In the genomic region with DNA sequence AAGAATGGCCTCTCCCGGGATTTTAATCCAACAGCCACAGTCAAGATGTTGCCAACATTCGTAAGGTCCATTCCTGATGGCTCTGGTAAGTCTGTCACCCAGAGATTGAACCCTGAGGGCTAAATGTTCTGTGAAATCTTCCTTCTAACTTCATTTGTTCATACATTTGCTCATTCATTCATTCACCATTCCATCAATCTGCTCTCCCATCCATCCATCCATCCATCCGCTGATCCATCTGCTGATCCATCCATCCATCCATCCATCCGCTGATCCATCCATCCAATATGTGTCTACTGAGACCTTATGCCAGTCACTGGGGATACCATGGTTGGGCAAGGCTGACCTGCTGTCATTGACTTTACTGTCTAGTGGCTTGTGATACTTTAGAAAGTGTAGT, we compare ENCODE assay signal across 20 cellular contexts.
DNase-seq lines count a peak whose midpoint lies in the region; ATAC-seq and TF ChIP-seq lines count a peak whose summit lies in the region.
"Had no signal": no experiment of that assay in that cellular context is flagged by ENCODE, and none has a peak within 500 bp of the region (broad histone marks: within the 10 kb centered on the region; RNA-seq: fewer than 3 reads in every experiment).

No MANE protein-coding gene starts in this region.

- no peak for TF ChIP-seq POLR2A in gastrocnemius medialis (IDR thresholded peaks at IDR 0.05)
- TF ChIP-seq POLR2A in lower leg skin (IDR thresholded peaks at IDR 0.05) = no peak

- no peaks in the 10 kb centered on the region for H3K9me3 Mint-ChIP-seq in activated CD4-positive, alpha-beta T cell treated with anti-CD3 and anti-CD28 coated beads, Interleukin-2, amount 10 ng/mL, durations not matched to agents 24 days and 14 days
- no peaks in the 10 kb centered on the region for H3K9me3 Mint-ChIP-seq in activated naive CD8-positive, alpha-beta T cell (ENCODE audit: low read depth)
- H3K9me3 Mint-ChIP-seq: neural crest cell had no signal

- no peaks in the 10 kb centered on the region for H3K27me3 ChIP-seq in gastrocnemius medialis
- H3K27me3 ChIP-seq: adrenal gland, upper lobe of right lung had no signal

- DNase-seq in activated CD4-positive, alpha-beta T cell treated with anti-CD3 and anti-CD28 coated beads, Interleukin-2, amount 10 ng/mL, durations not matched to agents 24 days and 14 days = no peak
- no peak for DNase-seq in activated CD4-positive, alpha-beta T cell treated with anti-CD3 and anti-CD28 coated beads, Interleukin-2, amount 50 U/mL, for 1 hour
- no peak for DNase-seq in gastrocnemius medialis
- no peak for DNase-seq in lower leg skin (ENCODE audit: low spot score in 2 of 2)
- DNase-seq in MV-4-11 (lab: John Stamatoyannopoulos, UW) = no peak
- DNase-seq: adrenal gland; DMS79; islet precursor cell; Kasumi-1; mesenchymal stem cell; NCI-H748 treated with DMSO at 0.1 percent for 48 hours; stimulated activated CD4-positive, alpha-beta T cell treated with anti-CD3 and anti-CD28 coated beads, Interleukin-12 subunit alpha, Interleukin-12 subunit beta, amount 100 ng/mL, for 4 hours; upper lobe of right lung had no signal

- TF ChIP-seq CTCF in gastrocnemius medialis (IDR thresholded peaks at IDR 0.05 in 4 of 5, conservative IDR thresholded peaks at IDR 0.05 in 1 of 5) = no peak
- TF ChIP-seq CTCF in lower leg skin (IDR thresholded peaks at IDR 0.05) = no peak

- peaks cover 69% of the 10 kb centered on the region for H3K4me1 Mint-ChIP-seq in activated CD4-positive, alpha-beta T cell treated with anti-CD3 and anti-CD28 coated beads, Interleukin-2, amount 10 ng/mL, durations not matched to agents 24 days and 14 days
- H3K4me1 Mint-ChIP-seq in activated naive CD8-positive, alpha-beta T cell (ENCODE audit: low read depth) = peaks cover 78% of the 10 kb centered on the region

- H3K4me3 ChIP-seq in gastrocnemius medialis (no peak overlapping the region), lower leg skin (ENCODE audit: low read depth, poor library complexity, severe bottlenecking) (no peak overlapping the region)
- H3K4me3 ChIP-seq: adrenal gland, HAP-1, upper lobe of right lung had no signal

- intact Hi-C loops in activated CD4-positive, alpha-beta T cell treated with anti-CD3 and anti-CD28 coated beads, Interleukin-2, amount 10 ng/mL, durations not matched to agents 24 days and 14 days (cut with micrococcal nuclease) = loop anchor here (2.0 kb wide), 1 partner anchor 25 kb away; no protein-coding TSS in a partner anchor
- intact Hi-C loops in gastrocnemius medialis (cut with DNase I; ENCODE audit: low total_unique reads) (no loop called here), lower leg skin (cut with DNase I; ENCODE audit: low total_unique reads) (loop anchor here (2.0 kb wide), 1 partner anchor 55 kb away; no protein-coding TSS in a partner anchor)

- H3K27ac ChIP-seq in KOPT-K1 (ENCODE audit: low read depth, low read length, poor library complexity, severe bottlenecking) (peak overlapping the region; percentile 76), gastrocnemius medialis (peak overlapping the region in 3 of 4 donors; percentile 63 to 77 (median 77))
- H3K27ac ChIP-seq: adrenal gland, C4-2B, upper lobe of right lung had no signal

- H3K36me3 ChIP-seq in KOPT-K1 (ENCODE audit: insufficient read depth, low read length) = no peaks in the 10 kb centered on the region; the same call in 1 of the 2 replicates
- H3K36me3 ChIP-seq in gastrocnemius medialis = no peaks in the 10 kb centered on the region

- H3K4me1 ChIP-seq in gastrocnemius medialis = peaks cover 55 to 59% of the 10 kb centered on the region in 2 donors

- in situ Hi-C loops in gastrocnemius medialis (cut with MboI; ENCODE audit: low sequenced_read_pairs in 4 of 4) = no loop called here

- peak overlapping the region; percentile 65 for H3K27ac Mint-ChIP-seq in activated CD4-positive, alpha-beta T cell treated with anti-CD3 and anti-CD28 coated beads, Interleukin-2, amount 10 ng/mL, durations not matched to agents 24 days and 14 days
- peak overlapping the region; percentile 55 for H3K27ac Mint-ChIP-seq in activated naive CD8-positive, alpha-beta T cell

- H3K9me3 ChIP-seq in KOPT-K1 (ENCODE audit: insufficient read depth, low read length, poor library complexity, severe bottlenecking) (no peaks in the 10 kb centered on the region), gastrocnemius medialis (no peaks in the 10 kb centered on the region)
- H3K9me3 ChIP-seq: adrenal gland, HAP-1, upper lobe of right lung had no signal

- 96% methylated on average over 4 of the region's 4 CpGs for WGBS in lower leg skin, 2 donors

- no peaks in the 10 kb centered on the region for H3K27me3 Mint-ChIP-seq in activated CD4-positive, alpha-beta T cell treated with anti-CD3 and anti-CD28 coated beads, Interleukin-2, amount 10 ng/mL, durations not matched to agents 24 days and 14 days
- H3K27me3 Mint-ChIP-seq in activated naive CD8-positive, alpha-beta T cell = no peaks in the 10 kb centered on the region

- ATAC-seq in gastrocnemius medialis (no peak), GM21381 (IDR thresholded peaks at IDR 0.05; ENCODE audit: unreplicated experiment) (no peak)
- ATAC-seq: SK-N-SH treated with all-trans-retinoic acid at 6 μM for 48 hours, upper lobe of right lung had no signal

- H3K4me3 Mint-ChIP-seq in activated CD4-positive, alpha-beta T cell treated with anti-CD3 and anti-CD28 coated beads, Interleukin-2, amount 10 ng/mL, durations not matched to agents 24 days and 14 days = peak overlapping the region; percentile 70
- no peak overlapping the region for H3K4me3 Mint-ChIP-seq in activated naive CD8-positive, alpha-beta T cell
- H3K4me3 Mint-ChIP-seq: neural crest cell had no signal

- peaks cover 50% of the 10 kb centered on the region for H3K36me3 Mint-ChIP-seq in activated CD4-positive, alpha-beta T cell treated with anti-CD3 and anti-CD28 coated beads, Interleukin-2, amount 10 ng/mL, durations not matched to agents 24 days and 14 days (ENCODE audit: low read depth)
- H3K36me3 Mint-ChIP-seq in activated naive CD8-positive, alpha-beta T cell = peaks cover 10% of the 10 kb centered on the region
